In the genomic region with DNA sequence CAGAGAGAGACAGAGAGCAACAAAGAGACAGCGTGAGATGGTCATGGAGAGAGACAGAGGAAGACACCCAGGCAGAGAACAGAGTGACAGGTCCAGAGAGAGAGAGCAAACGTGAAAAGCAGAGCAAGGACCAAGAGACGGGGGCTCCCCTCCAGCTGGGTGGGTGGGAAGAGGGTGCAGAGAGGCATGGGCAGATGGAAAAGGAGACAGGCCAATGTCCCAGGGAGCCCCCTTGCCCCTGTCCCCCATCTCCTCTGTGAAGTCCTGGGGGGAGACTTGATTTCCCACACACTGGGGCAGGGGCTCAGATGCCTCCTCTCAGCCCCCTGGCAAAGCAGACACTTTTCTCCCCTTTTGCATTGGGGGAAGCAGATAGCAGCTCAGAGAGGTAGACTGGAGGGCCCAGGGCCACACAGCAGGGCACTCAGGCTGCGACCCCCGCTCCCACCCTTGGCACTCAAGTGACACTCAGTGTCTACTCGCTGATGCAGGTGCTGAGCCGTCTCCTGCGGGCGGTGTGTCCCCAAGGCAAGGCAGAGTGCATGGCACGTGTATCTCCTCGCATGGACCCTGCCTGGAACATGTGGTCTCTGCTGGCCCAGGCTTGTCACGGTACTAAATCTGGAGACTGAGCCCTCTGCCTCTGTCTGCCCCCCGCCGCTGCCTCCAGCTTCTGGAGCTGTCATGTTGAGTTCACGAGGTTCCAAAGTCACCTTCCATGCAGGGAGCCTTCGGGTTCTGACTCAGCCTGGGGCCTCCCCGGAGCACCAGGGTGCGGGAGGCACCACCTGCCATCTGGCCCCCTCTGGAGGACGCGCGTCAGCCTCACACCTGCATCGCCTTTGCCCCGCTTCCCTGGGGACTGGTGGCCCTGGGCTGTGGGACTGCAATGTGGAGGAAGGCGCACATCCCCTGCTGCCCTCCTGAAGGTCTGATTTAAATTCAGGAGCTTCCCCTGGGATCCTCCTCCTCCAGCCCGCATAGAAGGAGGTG, we compare ENCODE assay signal across 8 cellular contexts.
DNase-seq lines count a peak whose midpoint lies in the region; ATAC-seq and TF ChIP-seq lines count a peak whose summit lies in the region.

No MANE protein-coding gene starts in this region.

- CTCF ChIA-PET in activated CD4-positive, alpha-beta memory T cell treated with anti-CD3 and anti-CD28 coated beads for 36 hours (lab: Charles Lee): interaction anchor here (0.7 to 1.4 kb wide), 5 partner anchors 19 to 219 kb away, joined by 3 to 6 read pairs (median 4); no protein-coding TSS in a partner anchor
- CTCF ChIA-PET in activated CD4-positive, alpha-beta memory T cell treated with anti-CD3 and anti-CD28 coated beads, Interleukin-2, amount 10 ng/mL, durations not matched to agents 7 days and 5 days (lab: Charles Lee): no interaction called here

- no peak for TF ChIP-seq EP300 in suprapubic skin (IDR thresholded peaks at IDR 0.05)

- no peaks in the 10 kb centered on the region for H3K36me3 Mint-ChIP-seq in activated CD4-positive, alpha-beta memory T cell treated with anti-CD3 and anti-CD28 coated beads for 36 hours
- H3K36me3 Mint-ChIP-seq in activated CD4-positive, alpha-beta memory T cell treated with anti-CD3 and anti-CD28 coated beads, Interleukin-2, amount 10 ng/mL, durations not matched to agents 7 days and 5 days (ENCODE audit: low read depth): no peaks in the 10 kb centered on the region

- H3K27ac Mint-ChIP-seq in activated CD4-positive, alpha-beta memory T cell treated with anti-CD3 and anti-CD28 coated beads for 36 hours: no peak overlapping the region
- H3K27ac Mint-ChIP-seq in activated CD4-positive, alpha-beta memory T cell treated with anti-CD3 and anti-CD28 coated beads, Interleukin-2, amount 10 ng/mL, durations not matched to agents 7 days and 5 days: no peak overlapping the region

- no peak for TF ChIP-seq POLR2A in suprapubic skin (IDR thresholded peaks at IDR 0.05)

- peak overlapping the region; percentile 74 for H3K27ac ChIP-seq in suprapubic skin

- POLR2A ChIA-PET in activated CD4-positive, alpha-beta memory T cell treated with anti-CD3 and anti-CD28 coated beads for 36 hours (lab: Charles Lee): no interaction called here
- POLR2A ChIA-PET in activated CD4-positive, alpha-beta memory T cell treated with anti-CD3 and anti-CD28 coated beads, Interleukin-2, amount 10 ng/mL, durations not matched to agents 7 days and 5 days (lab: Charles Lee): no interaction called here

- no peaks in the 10 kb centered on the region for H3K4me1 Mint-ChIP-seq in activated CD4-positive, alpha-beta memory T cell treated with anti-CD3 and anti-CD28 coated beads for 36 hours (ENCODE audit: low read depth)
- no peaks in the 10 kb centered on the region for H3K4me1 Mint-ChIP-seq in activated CD4-positive, alpha-beta memory T cell treated with anti-CD3 and anti-CD28 coated beads, Interleukin-2, amount 10 ng/mL, durations not matched to agents 7 days and 5 days

- no peak for TF ChIP-seq CTCF in suprapubic skin (IDR thresholded peaks at IDR 0.05)

- H3K4me3 Mint-ChIP-seq in activated CD4-positive, alpha-beta memory T cell treated with anti-CD3 and anti-CD28 coated beads for 36 hours: no peak overlapping the region
- H3K4me3 Mint-ChIP-seq in activated CD4-positive, alpha-beta memory T cell treated with anti-CD3 and anti-CD28 coated beads, Interleukin-2, amount 10 ng/mL, durations not matched to agents 7 days and 5 days: no peak overlapping the region

- ATAC-seq in Right ventricle myocardium superior (ENCODE audit: poor library complexity): no peak
- no peak for ATAC-seq in HG02870 (IDR thresholded peaks at IDR 0.05; ENCODE audit: unreplicated experiment)
- ATAC-seq in GM21825 (IDR thresholded peaks at IDR 0.05; ENCODE audit: unreplicated experiment): no peak

- no peaks in the 10 kb centered on the region for H3K27me3 Mint-ChIP-seq in activated CD4-positive, alpha-beta memory T cell treated with anti-CD3 and anti-CD28 coated beads for 36 hours
- peaks cover 2% of the 10 kb centered on the region for H3K27me3 Mint-ChIP-seq in activated CD4-positive, alpha-beta memory T cell treated with anti-CD3 and anti-CD28 coated beads, Interleukin-2, amount 10 ng/mL, durations not matched to agents 7 days and 5 days

- H3K27me3 ChIP-seq in suprapubic skin: no peaks in the 10 kb centered on the region

- H3K9me3 Mint-ChIP-seq in activated CD4-positive, alpha-beta memory T cell treated with anti-CD3 and anti-CD28 coated beads for 36 hours: no peaks in the 10 kb centered on the region
- no peaks in the 10 kb centered on the region for H3K9me3 Mint-ChIP-seq in activated CD4-positive, alpha-beta memory T cell treated with anti-CD3 and anti-CD28 coated beads, Interleukin-2, amount 10 ng/mL, durations not matched to agents 7 days and 5 days

- peak; percentile 17 for DNase-seq in activated CD4-positive, alpha-beta memory T cell treated with anti-CD3 and anti-CD28 coated beads for 36 hours
- DNase-seq in activated CD4-positive, alpha-beta memory T cell treated with anti-CD3 and anti-CD28 coated beads, Interleukin-2, amount 10 ng/mL, durations not matched to agents 7 days and 5 days: no peak
- DNase-seq in NCI-H2171 (lab: John Stamatoyannopoulos, UW) (peak; percentile 96), Right ventricle myocardium superior (peak; percentile 29), suprapubic skin (ENCODE audit: low spot score in 2 of 2) (peak in 1 of 2 donors; percentile 60), kidney glomerular epithelial cell (lab: John Stamatoyannopoulos, UW) (no peak)

- intact Hi-C loops in activated CD4-positive, alpha-beta memory T cell treated with anti-CD3 and anti-CD28 coated beads for 36 hours (cut with micrococcal nuclease): no loop called here
- intact Hi-C loops in Right ventricle myocardium superior (cut with DNase I): no loop called here

- no peaks in the 10 kb centered on the region for H3K36me3 ChIP-seq in suprapubic skin

- no peak overlapping the region for H3K4me3 ChIP-seq in suprapubic skin

- H3K4me1 ChIP-seq in suprapubic skin: peaks cover 47% of the 10 kb centered on the region

- H3K9me3 ChIP-seq in suprapubic skin: no peaks in the 10 kb centered on the region

- 66% methylated on average over 17 of the region's 25 CpGs for WGBS in suprapubic skin

Comparison
In these comparisons a context has a peak if more than half of its experiments do, and no peak if none do; other contexts are left out.
1. DNase-seq: peak in activated CD4-positive, alpha-beta memory T cell treated with anti-CD3 and anti-CD28 coated beads for 36 hours (single experiment), NCI-H2171 (single experiment) and Right ventricle myocardium superior (single experiment); none in activated CD4-positive, alpha-beta memory T cell treated with anti-CD3 and anti-CD28 coated beads, Interleukin-2, amount 10 ng/mL, durations not matched to agents 7 days and 5 days (single experiment) and kidney glomerular epithelial cell (single experiment).